Comparison of ENCODE assay signal across 9 cellular contexts in the genomic region with DNA sequence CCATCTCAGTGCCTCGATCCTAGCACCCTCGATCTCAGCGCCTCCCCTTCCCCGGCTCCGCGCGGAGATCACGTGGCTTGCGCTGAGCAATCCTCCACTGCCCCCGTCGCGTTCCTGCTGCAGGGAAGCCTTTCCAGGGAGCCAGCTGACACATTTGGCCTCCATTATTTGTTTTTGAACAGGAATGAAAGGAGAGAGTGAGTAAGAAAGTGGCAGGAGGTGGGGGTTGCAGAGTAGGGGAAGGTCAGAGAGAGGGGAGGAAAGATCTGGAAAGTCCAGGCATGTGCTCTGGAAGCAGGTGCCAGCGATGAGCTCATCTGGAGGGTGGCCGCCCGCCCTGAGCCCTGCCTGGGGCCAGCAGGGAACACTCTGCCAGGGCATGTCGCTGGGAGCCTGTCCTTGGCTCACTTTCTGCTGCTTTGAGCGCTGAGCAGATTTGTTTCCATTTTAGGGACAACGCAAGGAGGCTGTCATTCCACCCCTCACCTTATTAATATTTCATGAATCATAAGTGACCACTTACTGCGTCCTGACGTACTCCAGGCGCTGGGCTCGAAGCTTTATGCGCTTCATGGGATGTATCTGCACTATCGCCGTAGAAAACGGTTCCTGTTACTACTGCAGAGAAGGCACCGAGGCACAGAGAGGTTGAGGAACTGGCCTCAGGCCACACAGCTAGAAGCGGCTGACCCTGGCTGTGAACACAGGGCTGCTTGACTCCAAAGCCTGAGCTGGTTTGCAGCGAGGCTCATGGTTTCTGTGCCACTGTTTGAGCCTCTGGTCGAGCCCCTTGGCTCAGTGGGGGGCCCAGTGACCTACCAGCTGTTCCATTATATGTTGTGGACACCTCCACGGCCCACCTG.
DNase-seq lines count a peak whose midpoint lies in the region; ATAC-seq, FAIRE-seq and TF ChIP-seq lines count a peak whose summit lies in the region.
"Had no signal": no experiment of that assay in that cellular context is flagged by ENCODE, and none has a peak within 500 bp of the region (broad histone marks: within the 10 kb centered on the region; RNA-seq: fewer than 3 reads in every experiment).

No MANE protein-coding gene starts in this region.

- 70% methylated on average over 29 of the region's 31 CpGs for WGBS in SK-N-SH (ENCODE audit: low lambda C conversion rate)

- peak overlapping the region; percentile 48 to 78 (median 74) for H3K27ac Mint-ChIP-seq in CD4-positive, CD25-positive, alpha-beta regulatory T cell
- peak overlapping the region; percentile 94 for H3K27ac Mint-ChIP-seq in osteocyte (ENCODE audit: unreplicated experiment)

- H3K9me3 ChIP-seq in CD4-positive, CD25-positive, alpha-beta regulatory T cell (ENCODE audit: control insufficient read depth in 2 of 2, low read length in 2 of 2): no peaks in the 10 kb centered on the region
- H3K9me3 ChIP-seq in SK-N-SH: no peaks in the 10 kb centered on the region

- H3F3A ChIP-seq in SK-N-SH (replicated peaks; ENCODE audit: insufficient read depth): peaks cover 66% of the 10 kb centered on the region

- no peaks in the 10 kb centered on the region for H3K27me3 ChIP-seq in CD4-positive, CD25-positive, alpha-beta regulatory T cell (ENCODE audit: control insufficient read depth, insufficient read depth, low read length)
- no peaks in the 10 kb centered on the region for H3K27me3 ChIP-seq in SK-N-SH (ENCODE audit: insufficient read depth)

- TF ChIP-seq EP300 in SK-N-SH (IDR thresholded peaks at IDR 0.05; ENCODE audit: borderline replicate concordance in 1 of 2, low read depth in 1 of 2, low read length in 1 of 2): peak; percentile 72 to 85

- in situ Hi-C loops in GM13977 (cut with MboI; ENCODE audit: low pct_unique_long_range_greater_than_20kb, low sequenced_read_pairs, unreplicated experiment): loop anchor here (10.0 kb wide), 1 partner anchor 71 kb away; no protein-coding TSS in a partner anchor

- no peak overlapping the region for H3K4me3 Mint-ChIP-seq in CD4-positive, CD25-positive, alpha-beta regulatory T cell
- peak overlapping the region; percentile 40 for H3K4me3 Mint-ChIP-seq in osteocyte (ENCODE audit: unreplicated experiment)

- no peaks in the 10 kb centered on the region for H3K27me3 Mint-ChIP-seq in CD4-positive, CD25-positive, alpha-beta regulatory T cell
- no peaks in the 10 kb centered on the region for H3K27me3 Mint-ChIP-seq in osteocyte (ENCODE audit: unreplicated experiment)

- FAIRE-seq in frontal cortex (lab: Jason Lieb, UNC): no peak

- DNase-seq in CD4-positive, CD25-positive, alpha-beta regulatory T cell: no peak
- peak; percentile 73 for DNase-seq in SK-N-SH
- DNase-seq in frontal cortex (ENCODE audit: low spot score in 2 of 2): peak; percentile 49 to 75
- no peak for DNase-seq in osteocyte (ENCODE audit: extremely low spot score, unreplicated experiment)
- no peak for DNase-seq in activated naive CD4-positive, alpha-beta T cell (lab: John Stamatoyannopoulos, UW)
- DNase-seq in ecto neural progenitor cell (ENCODE audit: low spot score): no peak
- no peak for DNase-seq in GM13977 (ENCODE audit: low spot score)

- H4K20me1 ChIP-seq in SK-N-SH (ENCODE audit: insufficient read depth): peaks cover 13% of the 10 kb centered on the region; the same call in 1 of the 2 replicates

- H2AFZ ChIP-seq in SK-N-SH (ENCODE audit: low read depth): no peak overlapping the region

- H3K4me2 ChIP-seq in SK-N-SH: peak overlapping the region; percentile 65; the same call in 1 of the 2 replicates

- TF ChIP-seq RAD21 in SK-N-SH (IDR thresholded peaks at IDR 0.05; ENCODE audit: low read length): no peak; the same call in 1 of the 2 replicates

- H3K36me3 ChIP-seq in CD4-positive, CD25-positive, alpha-beta regulatory T cell (ENCODE audit: control insufficient read depth, insufficient read depth, low read length): peaks cover 5% of the 10 kb centered on the region
- H3K36me3 ChIP-seq in SK-N-SH (replicated peaks in 1 of 2; ENCODE audit: control insufficient read depth in 1 of 2, insufficient read depth in 2 of 2, low read length in 1 of 2): peaks cover 0 to 3% of the 10 kb centered on the region in 2 experiments

- POLR2A ChIA-PET in SK-N-SH (lab: Yijun Ruan, JAX): interaction anchor here (1.6 kb wide), 3 partner anchors 10 to 49 kb away, joined by 4 to 13 read pairs (median 7); no protein-coding TSS in a partner anchor

- no peaks in the 10 kb centered on the region for H3K36me3 Mint-ChIP-seq in CD4-positive, CD25-positive, alpha-beta regulatory T cell
- no peaks in the 10 kb centered on the region for H3K36me3 Mint-ChIP-seq in osteocyte (ENCODE audit: unreplicated experiment)

- no peak for ATAC-seq in CD4-positive, CD25-positive, alpha-beta regulatory T cell (ENCODE audit: low read depth in 2 of 2)
- ATAC-seq in HG02763 (IDR thresholded peaks at IDR 0.05; ENCODE audit: unreplicated experiment): no peak
- ATAC-seq: HCT116 had no signal

- no peaks in the 10 kb centered on the region for H3K9me3 Mint-ChIP-seq in CD4-positive, CD25-positive, alpha-beta regulatory T cell
- no peaks in the 10 kb centered on the region for H3K9me3 Mint-ChIP-seq in osteocyte (ENCODE audit: unreplicated experiment)

- H3K4me3 ChIP-seq in CD4-positive, CD25-positive, alpha-beta regulatory T cell (ENCODE audit: low read depth, low read length): no peak overlapping the region
- H3K4me3 ChIP-seq in SK-N-SH (ENCODE audit: low read depth in 2 of 2, low read length in 1 of 2): no peak overlapping the region

- H3K9ac ChIP-seq in SK-N-SH: no peak overlapping the region; the same call in 1 of the 2 replicates

- CTCF ChIA-PET in SK-N-SH (lab: Yijun Ruan, JAX): interaction anchor here (0.8 to 29.4 kb wide), 16 partner anchors 9 to 590 kb away, joined by 3 to 566 read pairs (median 8); no protein-coding TSS in a partner anchor

- H3K9me2 ChIP-seq in SK-N-SH: no peaks in the 10 kb centered on the region

- TF ChIP-seq CTCF in SK-N-SH (IDR thresholded peaks at IDR 0.05) (no peak), osteocyte (IDR thresholded peaks at IDR 0.05) (no peak), GM13977 (IDR thresholded peaks at IDR 0.05; ENCODE audit: extremely low read depth, insufficient read depth, missing control alignments) (no peak)

- peaks cover 69% of the 10 kb centered on the region for H3K79me2 ChIP-seq in SK-N-SH (ENCODE audit: insufficient read depth)

- peak overlapping the region; percentile 33 for H3K27ac ChIP-seq in CD4-positive, CD25-positive, alpha-beta regulatory T cell (ENCODE audit: insufficient read depth, low read length, poor library complexity, severe bottlenecking)
- peak overlapping the region; percentile 86 to 96 for H3K27ac ChIP-seq in SK-N-SH (ENCODE audit: low read depth in 2 of 2, low read length in 1 of 2)

- peaks cover 75% of the 10 kb centered on the region for H3K4me1 ChIP-seq in CD4-positive, CD25-positive, alpha-beta regulatory T cell (ENCODE audit: control insufficient read depth, insufficient read depth, low read length, poor library complexity, severe bottlenecking)
- H3K4me1 ChIP-seq in SK-N-SH (ENCODE audit: control insufficient read depth in 1 of 2, insufficient read depth in 2 of 2, low read depth in 1 of 2, low read length in 1 of 2): peaks cover 95 to 99% of the 10 kb centered on the region in 2 experiments

- peaks cover 0 to 78% (median 31%) of the 10 kb centered on the region in 4 donors for H3K4me1 Mint-ChIP-seq in CD4-positive, CD25-positive, alpha-beta regulatory T cell
- peaks cover 96% of the 10 kb centered on the region for H3K4me1 Mint-ChIP-seq in osteocyte (ENCODE audit: unreplicated experiment)

TF ChIP-seq in SK-N-SH, 30 proteins besides CTCF, POLR2A, EP300 and RAD21 (continues in another document):
- TF ChIP-seq CHD2 (IDR thresholded peaks at IDR 0.05; ENCODE audit: low read length, partially characterized antibody) (no peak), RCOR1 (IDR thresholded peaks at IDR 0.05; ENCODE audit: low read length) (no peak; the same call in 1 of the 2 replicates), FOXM1 (IDR thresholded peaks at IDR 0.05; ENCODE audit: low read depth) (no peak), FOXJ3 (CRISPR knock-in tag; IDR thresholded peaks at IDR 0.05) (0 out of 2 replicates have a peak, but pooled peaks have one; percentile 32)
- TF ChIP-seq, protein P1, sequence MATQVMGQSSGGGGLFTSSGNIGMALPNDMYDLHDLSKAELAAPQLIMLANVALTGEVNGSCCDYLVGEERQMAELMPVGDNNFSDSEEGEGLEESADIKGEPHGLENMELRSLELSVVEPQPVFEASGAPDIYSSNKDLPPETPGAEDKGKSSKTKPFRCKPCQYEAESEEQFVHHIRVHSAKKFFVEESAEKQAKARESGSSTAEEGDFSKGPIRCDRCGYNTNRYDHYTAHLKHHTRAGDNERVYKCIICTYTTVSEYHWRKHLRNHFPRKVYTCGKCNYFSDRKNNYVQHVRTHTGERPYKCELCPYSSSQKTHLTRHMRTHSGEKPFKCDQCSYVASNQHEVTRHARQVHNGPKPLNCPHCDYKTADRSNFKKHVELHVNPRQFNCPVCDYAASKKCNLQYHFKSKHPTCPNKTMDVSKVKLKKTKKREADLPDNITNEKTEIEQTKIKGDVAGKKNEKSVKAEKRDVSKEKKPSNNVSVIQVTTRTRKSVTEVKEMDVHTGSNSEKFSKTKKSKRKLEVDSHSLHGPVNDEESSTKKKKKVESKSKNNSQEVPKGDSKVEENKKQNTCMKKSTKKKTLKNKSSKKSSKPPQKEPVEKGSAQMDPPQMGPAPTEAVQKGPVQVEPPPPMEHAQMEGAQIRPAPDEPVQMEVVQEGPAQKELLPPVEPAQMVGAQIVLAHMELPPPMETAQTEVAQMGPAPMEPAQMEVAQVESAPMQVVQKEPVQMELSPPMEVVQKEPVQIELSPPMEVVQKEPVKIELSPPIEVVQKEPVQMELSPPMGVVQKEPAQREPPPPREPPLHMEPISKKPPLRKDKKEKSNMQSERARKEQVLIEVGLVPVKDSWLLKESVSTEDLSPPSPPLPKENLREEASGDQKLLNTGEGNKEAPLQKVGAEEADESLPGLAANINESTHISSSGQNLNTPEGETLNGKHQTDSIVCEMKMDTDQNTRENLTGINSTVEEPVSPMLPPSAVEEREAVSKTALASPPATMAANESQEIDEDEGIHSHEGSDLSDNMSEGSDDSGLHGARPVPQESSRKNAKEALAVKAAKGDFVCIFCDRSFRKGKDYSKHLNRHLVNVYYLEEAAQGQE (IDR thresholded peaks at IDR 0.05; ENCODE audit: low read depth, low read length): no peak
- TF ChIP-seq, protein P2, sequence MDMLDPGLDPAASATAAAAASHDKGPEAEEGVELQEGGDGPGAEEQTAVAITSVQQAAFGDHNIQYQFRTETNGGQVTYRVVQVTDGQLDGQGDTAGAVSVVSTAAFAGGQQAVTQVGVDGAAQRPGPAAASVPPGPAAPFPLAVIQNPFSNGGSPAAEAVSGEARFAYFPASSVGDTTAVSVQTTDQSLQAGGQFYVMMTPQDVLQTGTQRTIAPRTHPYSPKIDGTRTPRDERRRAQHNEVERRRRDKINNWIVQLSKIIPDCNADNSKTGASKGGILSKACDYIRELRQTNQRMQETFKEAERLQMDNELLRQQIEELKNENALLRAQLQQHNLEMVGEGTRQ (IDR thresholded peaks at IDR 0.05; ENCODE audit: borderline replicate concordance, low read depth, low read length): no peak
- TF ChIP-seq, protein P3, sequence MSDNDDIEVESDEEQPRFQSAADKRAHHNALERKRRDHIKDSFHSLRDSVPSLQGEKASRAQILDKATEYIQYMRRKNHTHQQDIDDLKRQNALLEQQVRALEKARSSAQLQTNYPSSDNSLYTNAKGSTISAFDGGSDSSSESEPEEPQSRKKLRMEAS (IDR thresholded peaks at IDR 0.05; ENCODE audit: low read depth): peak; percentile 99

Comparison
In these comparisons a context has a peak if more than half of its experiments do, and no peak if none do; other contexts are left out.
1. DNase-seq: peak in SK-N-SH (single experiment) and frontal cortex (2 of 2); none in CD4-positive, CD25-positive, alpha-beta regulatory T cell (0 of 3), osteocyte (single experiment), activated naive CD4-positive, alpha-beta T cell (0 of 4), ecto neural progenitor cell (single experiment) and GM13977 (single experiment).